In genomic region chr3:129023909-129024308, GRCh38 we compare ENCODE assay signal across 14 cellular contexts. TPM values are rescaled to one million over a fixed set of nuclear protein-coding genes. Genes with fewer than 3 reads are reported as not detected.
DNase-seq lines count a peak whose midpoint lies in the region; ATAC-seq and TF ChIP-seq lines count a peak whose summit lies in the region.
"Had no signal": no experiment of that assay in that cellular context is flagged by ENCODE, and none has a peak within 500 bp of the region (broad histone marks: within the 10 kb centered on the region; RNA-seq: fewer than 3 reads in every experiment).

No MANE protein-coding gene starts in this region.

- ATAC-seq in heart left ventricle (no peak), left cardiac atrium (no peak), upper lobe of left lung (ENCODE audit: low FRiP score in 2 of 2) (no peak), GM18868 (IDR thresholded peaks at IDR 0.05; ENCODE audit: unreplicated experiment) (no peak), HG03280 (IDR thresholded peaks at IDR 0.05; ENCODE audit: unreplicated experiment) (no peak)

- H3K4me3 ChIP-seq in heart left ventricle, result no peak overlapping the region
- no peak overlapping the region for H3K4me3 ChIP-seq in epithelial cell of proximal tubule (ENCODE audit: low read depth, low read length)
- H3K4me3 ChIP-seq in upper lobe of left lung, result no peak overlapping the region
- H3K4me3 ChIP-seq: spleen, tibial nerve had no signal

- no peaks in the 10 kb centered on the region for H3K9me3 ChIP-seq in heart left ventricle
- no peaks in the 10 kb centered on the region for H3K9me3 ChIP-seq in upper lobe of left lung
- H3K9me3 ChIP-seq: spleen, tibial nerve had no signal

- TF ChIP-seq POLR2A in heart left ventricle (IDR thresholded peaks at IDR 0.05) (no peak), upper lobe of left lung (IDR thresholded peaks at IDR 0.05) (no peak)

- intact Hi-C loops in heart left ventricle (cut with DNase I), result no loop called here
- intact Hi-C loops in left cardiac atrium (cut with DNase I), result no loop called here

- TF ChIP-seq EP300 in upper lobe of left lung (IDR thresholded peaks at IDR 0.05), result no peak

- H3K36me3 ChIP-seq in heart left ventricle (no peaks in the 10 kb centered on the region), upper lobe of left lung (no peaks in the 10 kb centered on the region)
- H3K36me3 ChIP-seq: spleen, tibial nerve had no signal

- peak in 1 of 5 donors; percentile 3 for DNase-seq in heart left ventricle
- DNase-seq in left cardiac atrium, result no peak
- DNase-seq in NCI-H2196 treated with DMSO at 0.1 percent for 48 hours (lab: John Stamatoyannopoulos, UW; ENCODE audit: unreplicated experiment), result peak; percentile 75
- DNase-seq in epithelial cell of proximal tubule (ENCODE audit: low read depth), result peak; percentile 1
- DNase-seq in upper lobe of left lung, result no peak
- no peak for DNase-seq in activated T-cell treated with anti-CD3 and anti-CD28 coated beads, Interleukin-2, amount 50 U/mL, for 1 hour
- DNase-seq: activated naive CD8-positive, alpha-beta T cell treated with anti-CD3 and anti-CD28 coated beads, Interleukin-2, amount 10 ng/mL, durations not matched to agents 7 days and 5 days; DND-41 had no signal

- H3K27me3 ChIP-seq in heart left ventricle (no peaks in the 10 kb centered on the region), upper lobe of left lung (no peaks in the 10 kb centered on the region)
- H3K27me3 ChIP-seq: spleen, tibial nerve had no signal

- peak overlapping the region in 7 of 12 donors; percentile 50 to 85 (median 78) for H3K27ac ChIP-seq in heart left ventricle
- peak overlapping the region in 3 of 4 donors; percentile 68 to 87 (median 70) for H3K27ac ChIP-seq in upper lobe of left lung
- H3K27ac ChIP-seq: tibial nerve had no signal

- H3K4me1 ChIP-seq in heart left ventricle (peaks cover 0 to 65% (median 42%) of the 10 kb centered on the region in 12 donors), upper lobe of left lung (peaks cover 27 to 59% (median 47%) of the 10 kb centered on the region in 4 donors)

- 63 to 77% (median 73%) methylated on average over 2 of the region's 2 CpGs for WGBS in heart left ventricle, 4 donors
- 58 to 87% methylated on average over 2 of the region's 2 CpGs for WGBS in upper lobe of left lung, 2 donors

- TF ChIP-seq CTCF in heart left ventricle (IDR thresholded peaks at IDR 0.05) (peak in 5 of 12 donors; percentile 5 to 37 (median 18)), epithelial cell of proximal tubule (conservative IDR thresholded peaks at IDR 0.05; ENCODE audit: low read depth, low read length) (peak; percentile 58), upper lobe of left lung (IDR thresholded peaks at IDR 0.05) (peak in 1 of 6 experiments; percentile 16)

RNA-seq across cellular contexts. Expression of gene EFCC1, which starts 22.8 kb away (rescaled TPM):
- total RNA-seq in heart left ventricle (1 to 10 TPM in 8 of 9 donors, under 1 TPM in 1; 0.60 to 2.5 (median 1.7) TPM), left cardiac atrium (1 to 10 TPM; 1.1 to 2.3 TPM), epithelial cell of proximal tubule (not detected in 2 replicates), upper lobe of left lung (10 to 100 TPM in 3 of 6 donors, 1 to 10 TPM in 3; 3.1 to 20.6 (median 11.4) TPM)
- 1 to 10 TPM in 1 of 2 donors, under 1 TPM in 1; 0.91 to 1.1 TPM for polyA plus RNA-seq in heart left ventricle
- total RNA-seq: HT1080; T-helper 1 cell treated with Interleukin-12 subunit alpha and Interleukin-12 subunit beta and Interleukin-4 antibody, amounts not matched to agents 30 ng/mL and 1 ng/mL, for 36 hours had no signal

RNA-seq across cellular contexts. Expression of gene CFAP92, which starts 30.0 kb away (rescaled TPM):
- total RNA-seq in heart left ventricle, result 1 to 10 TPM in 1 of 9 donors, under 1 TPM in 5, not detected in 3; 0.12 to 1.8 (median 0.47) TPM
- under 1 TPM; 0.17 to 0.23 TPM for polyA plus RNA-seq in heart left ventricle
- under 1 TPM; 0.29 to 0.73 TPM for total RNA-seq in left cardiac atrium
- total RNA-seq in epithelial cell of proximal tubule, result not detected in 2 replicates
- total RNA-seq in upper lobe of left lung, result 10 to 100 TPM in 2 of 6 donors, 1 to 10 TPM in 3, under 1 TPM in 1; 0.66 to 21.3 (median 5.0) TPM
- total RNA-seq: HT1080; T-helper 1 cell treated with Interleukin-12 subunit alpha and Interleukin-12 subunit beta and Interleukin-4 antibody, amounts not matched to agents 30 ng/mL and 1 ng/mL, for 36 hours had no signal

RNA-seq across cellular contexts. Expression of gene GP9, which starts 36.7 kb away (rescaled TPM):
- total RNA-seq in heart left ventricle (not detected), left cardiac atrium (under 1 TPM in 1 of 2 donors, not detected in 1; 0.29 TPM), epithelial cell of proximal tubule (not detected in 2 replicates), upper lobe of left lung (10 to 100 TPM in 1 of 6 donors, 1 to 10 TPM in 2, under 1 TPM in 2, not detected in 1; 0.47 to 12.0 (median 4.3) TPM)
- not detected for polyA plus RNA-seq in heart left ventricle
- total RNA-seq: activated naive CD8-positive, alpha-beta T cell treated with anti-CD3 and anti-CD28 coated beads, Interleukin-2, amount 10 ng/mL, durations not matched to agents 7 days and 5 days; HT1080; T-helper 1 cell treated with Interleukin-12 subunit alpha and Interleukin-12 subunit beta and Interleukin-4 antibody, amounts not matched to agents 30 ng/mL and 1 ng/mL, for 36 hours; tibial nerve had no signal

Comparison
In these comparisons a context has a peak if more than half of its experiments do, and no peak if none do; other contexts are left out.
1. DNase-seq: peak in NCI-H2196 treated with DMSO at 0.1 percent for 48 hours (single experiment) and epithelial cell of proximal tubule (single experiment); none in left cardiac atrium (single experiment), upper lobe of left lung (0 of 2) and activated T-cell treated with anti-CD3 and anti-CD28 coated beads, Interleukin-2, amount 50 U/mL, for 1 hour (single experiment).